Comparison of ENCODE assay signal across 7 cellular contexts in the genomic region with DNA sequence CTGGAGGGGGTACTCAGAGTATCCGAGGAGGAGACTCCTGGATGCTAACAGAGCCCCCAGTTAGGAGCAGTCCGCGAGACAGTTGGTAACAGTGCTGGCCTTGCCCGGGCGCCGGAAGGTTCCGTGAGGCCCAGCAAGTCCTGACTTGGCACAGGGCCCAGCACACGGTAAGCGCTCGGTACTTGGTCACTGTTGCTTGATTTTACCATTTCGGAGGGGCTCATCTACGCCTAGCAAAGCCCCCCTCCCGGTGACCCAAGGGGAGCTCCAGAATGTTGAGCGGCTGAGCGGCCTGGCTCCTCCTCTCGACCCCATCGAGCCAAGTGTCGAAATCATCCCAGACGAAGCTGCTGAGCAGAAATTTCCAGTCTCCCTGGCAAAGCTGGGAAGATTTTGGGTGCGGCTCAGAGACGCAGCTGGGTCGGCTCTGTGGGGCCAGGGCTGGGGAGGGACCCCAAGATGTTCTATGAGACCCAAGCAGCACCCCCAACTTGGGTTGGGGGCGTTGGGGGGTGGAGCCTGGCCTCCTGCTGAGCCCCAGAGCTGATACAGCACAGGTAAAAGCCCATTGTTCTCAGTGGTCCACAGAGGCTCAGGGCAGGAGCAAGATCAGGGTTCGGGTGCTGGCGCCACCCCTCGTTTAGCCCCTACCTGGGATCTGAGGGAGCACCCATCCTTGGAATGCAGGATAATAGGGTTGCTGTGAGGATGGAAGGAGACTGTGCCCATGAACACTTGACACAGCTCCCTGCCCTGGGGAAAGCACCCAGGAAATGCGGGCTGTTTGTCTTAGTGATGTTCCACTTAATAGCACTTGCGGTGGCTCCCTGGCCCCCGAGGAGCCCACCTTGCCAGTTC.
DNase-seq lines count a peak whose midpoint lies in the region; ATAC-seq and TF ChIP-seq lines count a peak whose summit lies in the region.

No MANE protein-coding gene starts in this region.

- ATAC-seq in left ventricle myocardium superior: peak; percentile 55
- ATAC-seq in HG03457 (IDR thresholded peaks at IDR 0.05; ENCODE audit: unreplicated experiment): no peak
- no peak for ATAC-seq in HG02970 (IDR thresholded peaks at IDR 0.05; ENCODE audit: low FRiP score, unreplicated experiment)

- peak overlapping the region; percentile 98 to 100 for H3K27ac ChIP-seq in ascending aorta

- no peaks in the 10 kb centered on the region for H3K9me3 ChIP-seq in ascending aorta

- peak; percentile 89 for DNase-seq in GM04504 (ENCODE audit: low read depth)
- DNase-seq in NCI-H446 (lab: John Stamatoyannopoulos, UW): peak; percentile 64 to 65
- DNase-seq in ascending aorta (ENCODE audit: low spot score in 2 of 2): peak; percentile 85 to 97
- DNase-seq in left ventricle myocardium superior: peak; percentile 90
- DNase-seq in posterior vena cava (ENCODE audit: low spot score): peak; percentile 96

- intact Hi-C loops in ascending aorta (cut with DNase I): loop anchor here (1.0 to 5.0 kb wide), 5 partner anchors 23 to 307 kb away; no protein-coding TSS in a partner anchor
- intact Hi-C loops in left ventricle myocardium superior (cut with micrococcal nuclease): no loop called here
- intact Hi-C loops in posterior vena cava (cut with DNase I): no loop called here

- peak overlapping the region; percentile 54 to 63 for H3K4me3 ChIP-seq in ascending aorta

- no peaks in the 10 kb centered on the region for H3K36me3 ChIP-seq in ascending aorta

- no peaks in the 10 kb centered on the region for H3K27me3 ChIP-seq in ascending aorta

- TF ChIP-seq CTCF in ascending aorta (IDR thresholded peaks at IDR 0.05): no peak

- peaks cover 37 to 68% of the 10 kb centered on the region in 2 donors for H3K4me1 ChIP-seq in ascending aorta
